8 cellular contexts compared by ENCODE assay signal in genomic region chr3:48465237-48465530, GRCh38. TPM values are rescaled to one million over a fixed set of nuclear protein-coding genes. Genes with fewer than 3 reads are reported as not detected.
DNase-seq lines count a peak whose midpoint lies in the region; ATAC-seq, FAIRE-seq and TF ChIP-seq lines count a peak whose summit lies in the region.

No MANE protein-coding gene starts in this region.

- no peak for FAIRE-seq in pancreas (lab: Jason Lieb, UNC)

- no peak for TF ChIP-seq CTCF in CD8-positive, alpha-beta T cell (IDR thresholded peaks at IDR 0.05)
- TF ChIP-seq CTCF in Peyer's patch (IDR thresholded peaks at IDR 0.05), result no peak
- no peak for TF ChIP-seq CTCF in endothelial cell (IDR thresholded peaks at IDR 0.05; ENCODE audit: unreplicated experiment)
- no peak for TF ChIP-seq CTCF in pancreas (IDR thresholded peaks at IDR 0.05)

- H3K4me1 ChIP-seq in CD8-positive, alpha-beta T cell (ENCODE audit: insufficient read depth, low read length), result peaks cover 50% of the 10 kb centered on the region
- peaks cover 0 to 48% (median 26%) of the 10 kb centered on the region in 4 donors for H3K4me1 ChIP-seq in Peyer's patch
- peaks cover 22 to 30% (median 27%) of the 10 kb centered on the region in 3 donors for H3K4me1 ChIP-seq in pancreas

- intact Hi-C loops in CD8-positive, alpha-beta T cell (cut with DNase I, micrococcal nuclease), result no loop called here
- intact Hi-C loops in pancreas (cut with DNase I), result loop anchor here in 1 of 3 donors (5.0 kb wide), 1 partner anchor 87 kb away; no protein-coding TSS in a partner anchor

- peaks cover 54% of the 10 kb centered on the region for H3K36me3 Mint-ChIP-seq in CD8-positive, alpha-beta T cell
- peaks cover 34% of the 10 kb centered on the region for H3K36me3 Mint-ChIP-seq in endothelial cell (ENCODE audit: low read depth, unreplicated experiment)

- CTCF ChIA-PET in CD8-positive, alpha-beta T cell (lab: Charles Lee), result interaction anchor here (8.2 kb wide), 1 partner anchor 29 kb away, joined by 41 read pairs; no protein-coding TSS in a partner anchor

- no peaks in the 10 kb centered on the region for H3K27me3 Mint-ChIP-seq in CD8-positive, alpha-beta T cell (ENCODE audit: low read depth)
- H3K27me3 Mint-ChIP-seq in endothelial cell (ENCODE audit: unreplicated experiment), result peaks cover 19% of the 10 kb centered on the region

- no peak for ATAC-seq in CD8-positive, alpha-beta T cell
- ATAC-seq in pancreas, result peak in 1 of 4 donors; percentile 1
- no peak for ATAC-seq in GM18858 (IDR thresholded peaks at IDR 0.05; ENCODE audit: unreplicated experiment)

- no peaks in the 10 kb centered on the region for H3K27me3 ChIP-seq in CD8-positive, alpha-beta T cell (ENCODE audit: insufficient read depth, low read length)
- H3K27me3 ChIP-seq in Peyer's patch (no peaks in the 10 kb centered on the region), pancreas (no peaks in the 10 kb centered on the region)

- H3K9me3 Mint-ChIP-seq in CD8-positive, alpha-beta T cell, result no peaks in the 10 kb centered on the region
- H3K9me3 Mint-ChIP-seq in endothelial cell (ENCODE audit: unreplicated experiment), result no peaks in the 10 kb centered on the region

- H3K27ac ChIP-seq in CD8-positive, alpha-beta T cell (ENCODE audit: low read depth, low read length), result peak overlapping the region; percentile 90
- peak overlapping the region; percentile 93 to 100 (median 97) for H3K27ac ChIP-seq in Peyer's patch
- H3K27ac ChIP-seq in pancreas, result peak overlapping the region; percentile 99 to 100 (median 100)

- H3K36me3 ChIP-seq in CD8-positive, alpha-beta T cell (ENCODE audit: insufficient read depth, low read length), result peaks cover 30% of the 10 kb centered on the region
- H3K36me3 ChIP-seq in Peyer's patch (peaks cover 0 to 38% (median 0%) of the 10 kb centered on the region in 3 donors), pancreas (peaks cover 0 to 7% (median 5%) of the 10 kb centered on the region in 3 donors)

- 2 to 5% methylated on average over 7 of the region's 7 CpGs for WGBS in pancreas, 2 donors

- H3K4me3 Mint-ChIP-seq in CD8-positive, alpha-beta T cell, result peak overlapping the region; percentile 87
- no peak overlapping the region for H3K4me3 Mint-ChIP-seq in endothelial cell (ENCODE audit: unreplicated experiment)

- no peak for TF ChIP-seq POLR2A in Peyer's patch (IDR thresholded peaks at IDR 0.05)

- H3K27ac Mint-ChIP-seq in CD8-positive, alpha-beta T cell, result peak overlapping the region; percentile 97
- peak overlapping the region; percentile 98 for H3K27ac Mint-ChIP-seq in endothelial cell (ENCODE audit: unreplicated experiment)

- no peak for DNase-seq in CD8-positive, alpha-beta T cell
- no peak for DNase-seq in Peyer's patch
- no peak for DNase-seq in endothelial cell (ENCODE audit: low spot score)
- no peak for DNase-seq in pancreas
- no peak for DNase-seq in NCI-H146 (lab: John Stamatoyannopoulos, UW)
- DNase-seq in mesenteric fat pad (ENCODE audit: low spot score), result no peak
- DNase-seq in GF-D8 (lab: John Stamatoyannopoulos, UW), result no peak

- H3K4me3 ChIP-seq in CD8-positive, alpha-beta T cell (ENCODE audit: low read depth, low read length), result no peak overlapping the region
- H3K4me3 ChIP-seq in Peyer's patch (no peak overlapping the region), pancreas (no peak overlapping the region)

- no peaks in the 10 kb centered on the region for H3K9me3 ChIP-seq in CD8-positive, alpha-beta T cell (ENCODE audit: low read length)
- H3K9me3 ChIP-seq in Peyer's patch (no peaks in the 10 kb centered on the region), pancreas (no peaks in the 10 kb centered on the region)

- H3K4me1 Mint-ChIP-seq in CD8-positive, alpha-beta T cell (ENCODE audit: low read depth), result peaks cover 51% of the 10 kb centered on the region
- H3K4me1 Mint-ChIP-seq in endothelial cell (ENCODE audit: unreplicated experiment), result peaks cover 27% of the 10 kb centered on the region

- POLR2A ChIA-PET in CD8-positive, alpha-beta T cell (lab: Charles Lee), result interaction anchor here (1.6 kb wide), 1 partner anchor 38 kb away, joined by 6 read pairs; no protein-coding TSS in a partner anchor

RNA-seq across cellular contexts. Expression of gene ATRIP, which starts 18.6 kb away (rescaled TPM):
- total RNA-seq in CD8-positive, alpha-beta T cell, result 1 to 10 TPM; 7.4 to 8.7 TPM
- total RNA-seq in Peyer's patch (10 to 100 TPM in 1 of 4 donors, 1 to 10 TPM in 3; 2.6 to 13.2 (median 6.0) TPM), endothelial cell (ENCODE audit: unreplicated experiment) (11.2 TPM), pancreas (1 to 10 TPM; 2.0 to 3.4 (median 2.9) TPM), mesenteric fat pad (7.2 TPM)
- polyA plus RNA-seq in pancreas, result 1 to 10 TPM; 4.3 to 4.8 TPM

RNA-seq across cellular contexts. Expression of gene TMA7, which starts 25.1 kb away (rescaled TPM):
- total RNA-seq in CD8-positive, alpha-beta T cell, result 100 to 1,000 TPM; 279 to 297 TPM
- total RNA-seq in Peyer's patch (100 to 1,000 TPM; 142 to 246 (median 153) TPM), endothelial cell (ENCODE audit: unreplicated experiment) (326 TPM), pancreas (10 to 100 TPM; 59.0 to 83.8 (median 68.0) TPM), mesenteric fat pad (144 TPM)
- polyA plus RNA-seq in pancreas, result 100 to 1,000 TPM; 278 to 320 TPM

RNA-seq across cellular contexts. Expression of gene CCDC51, which starts 25.3 kb away (rescaled TPM):
- 1 to 10 TPM; 2.9 to 4.7 TPM for total RNA-seq in CD8-positive, alpha-beta T cell
- total RNA-seq in Peyer's patch (10 to 100 TPM in 1 of 4 donors, 1 to 10 TPM in 3; 7.4 to 13.1 (median 9.1) TPM), endothelial cell (ENCODE audit: unreplicated experiment) (11.8 TPM), pancreas (1 to 10 TPM; 1.6 to 4.3 (median 3.3) TPM), mesenteric fat pad (11.6 TPM)
- 1 to 10 TPM; 2.5 to 5.8 TPM for polyA plus RNA-seq in pancreas

RNA-seq across cellular contexts. Expression of gene PLXNB1, which starts 35.3 kb away (rescaled TPM):
- total RNA-seq in CD8-positive, alpha-beta T cell, result 1 to 10 TPM; 1.4 to 2.7 TPM
- 100 to 1,000 TPM; 150 to 455 (median 312) TPM for total RNA-seq in Peyer's patch
- 68.7 TPM for total RNA-seq in endothelial cell (ENCODE audit: unreplicated experiment)
- total RNA-seq in pancreas, result 100 to 1,000 TPM in 1 of 6 donors, 10 to 100 TPM in 5; 47.8 to 103 (median 65.1) TPM
- 100 to 1,000 TPM; 286 to 372 TPM for polyA plus RNA-seq in pancreas
- 40.0 TPM for total RNA-seq in mesenteric fat pad

RNA-seq across cellular contexts. Expression of gene SHISA5, which starts 38.8 kb away (rescaled TPM):
- total RNA-seq in CD8-positive, alpha-beta T cell, result 10 to 100 TPM; 84.3 to 86.0 TPM
- total RNA-seq in Peyer's patch, result 100 to 1,000 TPM in 3 of 4 donors, 10 to 100 TPM in 1; 60.2 to 149 (median 110) TPM
- 283 TPM for total RNA-seq in endothelial cell (ENCODE audit: unreplicated experiment)
- total RNA-seq in pancreas, result 10 to 100 TPM; 39.2 to 81.6 (median 45.3) TPM
- polyA plus RNA-seq in pancreas, result 10 to 100 TPM; 29.9 to 49.4 TPM
- total RNA-seq in mesenteric fat pad, result 170 TPM
